In the genomic region with DNA sequence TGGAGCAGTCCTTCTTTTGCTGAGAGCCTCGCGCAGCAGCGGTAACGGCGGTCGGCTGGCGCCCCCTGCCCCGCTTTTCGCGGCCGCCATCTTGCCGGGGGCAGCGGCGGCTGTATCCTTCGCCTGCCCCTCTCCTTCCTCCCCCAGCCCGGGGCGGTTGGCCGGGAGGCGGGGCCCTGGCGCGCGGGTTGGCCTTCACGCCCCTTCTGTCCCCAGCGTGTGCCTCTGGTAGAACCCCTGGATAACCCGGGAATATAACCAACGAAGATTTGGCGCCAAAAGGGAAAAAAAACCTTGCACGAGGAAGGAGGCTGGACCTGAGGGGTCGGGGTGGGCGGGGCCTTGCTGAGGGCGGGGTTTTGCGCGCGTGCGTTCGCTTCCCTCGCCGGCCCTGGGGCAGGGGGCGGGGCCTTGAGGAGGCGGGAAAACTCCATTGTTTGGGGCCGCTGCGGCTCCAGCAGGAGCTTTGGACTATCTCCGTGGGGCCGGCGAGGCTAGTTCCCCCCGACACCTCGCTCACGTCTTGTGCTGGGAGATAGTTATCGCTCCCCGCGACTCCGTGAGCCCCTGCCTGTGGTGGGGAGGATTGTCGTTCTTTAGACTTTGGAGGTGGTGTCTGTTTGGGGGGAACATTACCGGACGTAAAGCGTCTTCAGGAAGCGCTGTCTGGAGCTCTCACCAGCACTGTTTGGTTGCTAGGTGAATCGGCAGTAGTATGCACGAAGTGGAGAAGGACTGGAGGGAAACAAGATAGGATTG, we compare ENCODE assay signal across 8 cellular contexts. TPM values are rescaled to one million over a fixed set of nuclear protein-coding genes. Genes with fewer than 3 reads are reported as not detected.
A peak's percentile ranks its signal among the peaks of the same experiment; 100 is the strongest.
DNase-seq lines count a peak whose midpoint lies in the region; ATAC-seq and TF ChIP-seq lines count a peak whose summit lies in the region.

No MANE protein-coding gene starts in this region.

- peak overlapping the region; percentile 81 to 96 (median 92) for H3K27ac ChIP-seq in heart left ventricle
- peak overlapping the region; percentile 93 to 100 (median 96) for H3K27ac ChIP-seq in transverse colon

- H3K4me3 ChIP-seq in adipocyte (ENCODE audit: low read length): peak overlapping the region; percentile 95
- H3K4me3 ChIP-seq in heart left ventricle: peak overlapping the region; percentile 78 to 99 (median 93)
- peak overlapping the region; percentile 79 to 100 (median 84) for H3K4me3 ChIP-seq in transverse colon

- H3K36me3 ChIP-seq in adipocyte (ENCODE audit: control insufficient read depth, insufficient read depth, low read length, severe bottlenecking) (no peaks in the 10 kb centered on the region), heart left ventricle (no peaks in the 10 kb centered on the region), transverse colon (no peaks in the 10 kb centered on the region)

- peak; percentile 84 for DNase-seq in G401 (ENCODE audit: low spot score)
- DNase-seq in NCI-H1436 treated with DMSO at 0.1 percent for 48 hours (lab: John Stamatoyannopoulos, UW): peak; percentile 20
- peak; percentile 79 for DNase-seq in SW480 (ENCODE audit: low spot score)
- peak; percentile 97 for DNase-seq in adipocyte (ENCODE audit: low read depth)
- peak; percentile 88 to 93 (median 90) for DNase-seq in heart left ventricle
- DNase-seq in posterior cingulate gyrus: peak; percentile 74 to 98 (median 88)
- peak; percentile 92 for DNase-seq in transverse colon

- no peak for TF ChIP-seq EP300 in transverse colon (IDR thresholded peaks at IDR 0.05; ENCODE audit: low read depth)

- intact Hi-C loops in heart left ventricle (cut with DNase I): loop anchor here in 6 of 10 donors (5.0 to 10.0 kb wide), 3 partner anchors 100 to 218 kb away; a partner anchor contains a TSS
- intact Hi-C loops in posterior cingulate gyrus (cut with DNase I): loop anchor here (1.0 kb wide), 1 partner anchor 102 kb away; a partner anchor contains a TSS
- intact Hi-C loops in transverse colon (cut with DNase I; ENCODE audit: low total_unique reads): no loop called here

- H3K9me3 ChIP-seq in adipocyte (ENCODE audit: control insufficient read depth, low read length) (no peaks in the 10 kb centered on the region), heart left ventricle (no peaks in the 10 kb centered on the region), transverse colon (no peaks in the 10 kb centered on the region)

- in situ Hi-C loops in G401 (cut with HindIII; ENCODE audit: low sequenced_read_pairs): no loop called here
- in situ Hi-C loops in transverse colon (cut with MboI; ENCODE audit: low pct_ligation_motif_present in 1 of 4, low pct_unique_long_range_greater_than_20kb in 1 of 4, low sequenced_read_pairs in 3 of 4): no loop called here

- ATAC-seq in HG02642 (IDR thresholded peaks at IDR 0.05; ENCODE audit: poor library complexity, unreplicated experiment) (peak; percentile 34), heart left ventricle (peak; percentile 49 to 79 (median 76))

- H3K27me3 ChIP-seq in adipocyte (replicated peaks; ENCODE audit: control insufficient read depth, insufficient read depth, low read length) (no peaks in the 10 kb centered on the region), heart left ventricle (no peaks in the 10 kb centered on the region), transverse colon (no peaks in the 10 kb centered on the region)

- WGBS in heart left ventricle, 4 donors: 0 to 1% (median 0%) methylated on average over 29 to 59 of the region's 59 CpGs
- 1% methylated on average over 56 of the region's 59 CpGs; no CpG with 5 or more reads in 1 of the 2 donors for WGBS in transverse colon (ENCODE audit: low coverage in 1 of 2), 2 donors

- H3K4me1 ChIP-seq in adipocyte (ENCODE audit: control insufficient read depth, insufficient read depth, low read length): peaks cover 16% of the 10 kb centered on the region
- H3K4me1 ChIP-seq in heart left ventricle: peaks cover 0 to 37% (median 18%) of the 10 kb centered on the region in 12 donors
- peaks cover 9 to 29% (median 17%) of the 10 kb centered on the region in 4 donors for H3K4me1 ChIP-seq in transverse colon

- TF ChIP-seq CTCF in heart left ventricle (IDR thresholded peaks at IDR 0.05) (peak in 2 of 12 donors; percentile 7 to 8), transverse colon (IDR thresholded peaks at IDR 0.05) (no peak)

- peak overlapping the region; percentile 87 for H3K9ac ChIP-seq in adipocyte (ENCODE audit: low read length)

- TF ChIP-seq POLR2A in heart left ventricle (IDR thresholded peaks at IDR 0.05) (no peak), transverse colon (IDR thresholded peaks at IDR 0.05) (no peak)

RNA-seq across cellular contexts. Expression of a gene that starts 0.7 kb away (rescaled TPM):
- total RNA-seq in G401 (2014; rRNA removed; shearing (Covaris generic)): 191 and 201 TPM in 2 replicates
- total RNA-seq in heart left ventricle: 10 to 100 TPM; 24.5 to 53.4 (median 31.4) TPM
- 10 to 100 TPM; 70.6 to 86.6 TPM for polyA plus RNA-seq in heart left ventricle
- total RNA-seq in transverse colon: 10 to 100 TPM; 34.4 to 62.2 (median 37.5) TPM

RNA-seq across cellular contexts. Expression of a gene that starts 33.9 kb away (rescaled TPM):
- total RNA-seq in G401 (2014; rRNA removed; shearing (Covaris generic)): 116 TPM in 2 replicates
- 100 to 1,000 TPM in 1 of 9 donors, 10 to 100 TPM in 8; 28.0 to 148 (median 42.6) TPM for total RNA-seq in heart left ventricle
- 10 to 100 TPM; 45.8 to 77.7 TPM for polyA plus RNA-seq in heart left ventricle
- 100 to 1,000 TPM in 3 of 4 donors, 10 to 100 TPM in 1; 86.5 to 158 (median 128) TPM for total RNA-seq in transverse colon

RNA-seq across cellular contexts. Expression of a gene that starts 39.3 kb away (rescaled TPM):
- total RNA-seq in G401 (2014; rRNA removed; shearing (Covaris generic)): 0.06 and 3.5 TPM in 2 replicates
- total RNA-seq in heart left ventricle (1 to 10 TPM in 3 of 9 donors, under 1 TPM in 6; 0.20 to 1.3 (median 0.93) TPM), transverse colon (10 to 100 TPM in 2 of 4 donors, 1 to 10 TPM in 2; 9.0 to 21.3 (median 10.0) TPM)
- polyA plus RNA-seq in heart left ventricle: 1 to 10 TPM in 1 of 2 donors, under 1 TPM in 1; 0.35 to 2.0 TPM

Comparison
In these comparisons a context has a peak if more than half of its experiments do, and no peak if none do; other contexts are left out.
1. Peak in every context shown above with its lines: DNase-seq, ATAC-seq, H3K4me3 ChIP-seq and H3K27ac ChIP-seq.
2. DNase-seq: peak in every context shown above with its lines; median percentile 97 in adipocyte; 92 in transverse colon; 90 in heart left ventricle; 88 in posterior cingulate gyrus; 84 in G401; 79 in SW480; 20 in NCI-H1436 treated with DMSO at 0.1 percent for 48 hours.